Comparison of ENCODE assay signal across 1 cellular context in genomic region chr1:205780335-205780734, GRCh38.
A peak's percentile ranks its signal among the peaks of the same experiment; 100 is the strongest.
TF ChIP-seq lines count a peak whose summit lies in the region.

No MANE protein-coding gene starts in this region.

TF ChIP-seq in K562, 482 proteins besides CTCF, POLR2A, EP300 and RAD21:
- TF ChIP-seq SAP30 (IDR thresholded peaks at IDR 0.05; ENCODE audit: borderline replicate concordance, insufficient read depth, low read depth, low read length, poor library complexity, severe bottlenecking) = no peak
- TF ChIP-seq MGA (IDR thresholded peaks at IDR 0.05) = no peak
- TF ChIP-seq SMARCE1 (IDR thresholded peaks at IDR 0.05) = no peak
- TF ChIP-seq U2AF1 (optimal IDR thresholded peaks at IDR 0.05; ENCODE audit: low read depth, low read length) = peak; percentile 67
- no peak for TF ChIP-seq NCOR1 (IDR thresholded peaks at IDR 0.05)
- no peak for TF ChIP-seq NR4A1 (CRISPR knock-in tag; IDR thresholded peaks at IDR 0.05)
- no peak for TF ChIP-seq NR4A1 (tag; IDR thresholded peaks at IDR 0.05)
- no peak for TF ChIP-seq THAP12 (CRISPR knock-in tag; IDR thresholded peaks at IDR 0.05)
- TF ChIP-seq ZNF512 (tag; IDR thresholded peaks at IDR 0.05) = peak; percentile 93
